Comparison of ENCODE assay signal across 23 cellular contexts in genomic region chr19:10309423-10309822, GRCh38.
"Had no signal": no experiment of that assay in that cellular context is flagged by ENCODE, and none has a peak within 500 bp of the region (broad histone marks: within the 10 kb centered on the region; RNA-seq: fewer than 3 reads in every experiment).

Gene ZGLP1, minus strand, starts transcription at chr19:10309815.

- FAIRE-seq: bronchial epithelial cell, endometrium had no signal

- H3K4me3 ChIP-seq: coronary artery, left lung, spleen, thyroid gland had no signal

- H3K4me3 Mint-ChIP-seq: activated B cell treated with CpG ODN at 0.5 μM for 24 hours; activated CD4-positive, alpha-beta memory T cell treated with anti-CD3 and anti-CD28 coated beads for 36 hours; activated CD4-positive, alpha-beta T cell treated with anti-CD3 and anti-CD28 coated beads for 36 hours; activated naive CD4-positive, alpha-beta T cell treated with anti-CD3 and anti-CD28 coated beads for 36 hours; activated naive CD8-positive, alpha-beta T cell treated with anti-CD3 and anti-CD28 coated beads, Interleukin-2, amount 10 ng/mL, durations not matched to agents 7 days and 5 days; activated T-cell treated with anti-CD3 and anti-CD28 coated beads, Interleukin-2, amount 50 U/mL, for 72 hours; natural killer cell; T-helper 17 cell had no signal

- H3K36me3 Mint-ChIP-seq: activated CD4-positive, alpha-beta memory T cell treated with anti-CD3 and anti-CD28 coated beads for 36 hours; activated naive CD8-positive, alpha-beta T cell treated with anti-CD3 and anti-CD28 coated beads, Interleukin-2, amount 10 ng/mL, durations not matched to agents 7 days and 5 days; natural killer cell had no signal

- H3K4me1 Mint-ChIP-seq: activated naive CD8-positive, alpha-beta T cell treated with anti-CD3 and anti-CD28 coated beads, Interleukin-2, amount 10 ng/mL, durations not matched to agents 7 days and 5 days had no signal

- H3K79me2 ChIP-seq: parathyroid adenoma had no signal

- H3K27me3 Mint-ChIP-seq: activated B cell treated with CpG ODN at 0.5 μM for 24 hours; activated CD4-positive, alpha-beta memory T cell treated with anti-CD3 and anti-CD28 coated beads for 36 hours; activated CD4-positive, alpha-beta T cell treated with anti-CD3 and anti-CD28 coated beads for 36 hours; activated naive CD8-positive, alpha-beta T cell treated with anti-CD3 and anti-CD28 coated beads, Interleukin-2, amount 10 ng/mL, durations not matched to agents 7 days and 5 days; T-helper 17 cell had no signal

- ATAC-seq: activated CD4-positive, alpha-beta T cell treated with anti-CD3 and anti-CD28 coated beads for 36 hours; activated T-cell treated with anti-CD3 and anti-CD28 coated beads, Interleukin-2, amount 50 U/mL, for 72 hours; left lung; natural killer cell; T-helper 17 cell had no signal

- H3K4me1 ChIP-seq: parathyroid adenoma, thyroid gland had no signal

- H3K9ac ChIP-seq: parathyroid adenoma had no signal

- H3K36me3 ChIP-seq: thyroid gland had no signal

- DNase-seq: activated B cell treated with CpG ODN at 0.5 μM for 24 hours; activated CD4-positive, alpha-beta memory T cell treated with anti-CD3 and anti-CD28 coated beads for 36 hours; activated CD4-positive, alpha-beta T cell treated with anti-CD3 and anti-CD28 coated beads for 36 hours; activated effector memory CD4-positive, alpha-beta T cell treated with Interleukin-2 at 50 U/mL for 16 hours; activated naive CD4-positive, alpha-beta T cell treated with anti-CD3 and anti-CD28 coated beads for 36 hours; activated naive CD8-positive, alpha-beta T cell treated with anti-CD3 and anti-CD28 coated beads, Interleukin-2, amount 10 ng/mL, durations not matched to agents 7 days and 5 days; activated T-cell treated with anti-CD3 and anti-CD28 coated beads, Interleukin-2, amount 50 U/mL, for 72 hours; amniotic stem cell; erythroblast; foreskin fibroblast; left lung; midbrain; natural killer cell; spleen; stimulated activated CD4-positive, alpha-beta T cell treated with anti-CD3 and anti-CD28 coated beads, Interleukin-4, amount 100 ng/mL, for 24 hours; stimulated activated naive CD4-positive, alpha-beta T cell treated with Interleukin-2 at 50 U/mL for 16 hours; SW 1271; T-helper 17 cell; thyroid gland had no signal

- H3K9me3 Mint-ChIP-seq: activated B cell treated with CpG ODN at 0.5 μM for 24 hours; activated CD4-positive, alpha-beta memory T cell treated with anti-CD3 and anti-CD28 coated beads for 36 hours; activated naive CD4-positive, alpha-beta T cell treated with anti-CD3 and anti-CD28 coated beads for 36 hours; activated naive CD8-positive, alpha-beta T cell treated with anti-CD3 and anti-CD28 coated beads, Interleukin-2, amount 10 ng/mL, durations not matched to agents 7 days and 5 days; activated T-cell treated with anti-CD3 and anti-CD28 coated beads, Interleukin-2, amount 50 U/mL, for 72 hours; natural killer cell had no signal

- H2AFZ ChIP-seq: parathyroid adenoma had no signal

- H3K27me3 ChIP-seq: left lung, spleen, thyroid gland had no signal

- H3K27ac Mint-ChIP-seq: activated B cell treated with CpG ODN at 0.5 μM for 24 hours; activated CD4-positive, alpha-beta memory T cell treated with anti-CD3 and anti-CD28 coated beads for 36 hours; activated CD4-positive, alpha-beta T cell treated with anti-CD3 and anti-CD28 coated beads for 36 hours; activated naive CD4-positive, alpha-beta T cell treated with anti-CD3 and anti-CD28 coated beads for 36 hours; activated naive CD8-positive, alpha-beta T cell treated with anti-CD3 and anti-CD28 coated beads, Interleukin-2, amount 10 ng/mL, durations not matched to agents 7 days and 5 days; activated T-cell treated with anti-CD3 and anti-CD28 coated beads, Interleukin-2, amount 50 U/mL, for 72 hours; natural killer cell; T-helper 17 cell had no signal

- H3K9me3 ChIP-seq: left lung, spleen, thyroid gland had no signal

- H3K27ac ChIP-seq: coronary artery, left lung, parathyroid adenoma, spleen, thyroid gland had no signal
